ENCODE assay signal across 8 cellular contexts in the genomic region with DNA sequence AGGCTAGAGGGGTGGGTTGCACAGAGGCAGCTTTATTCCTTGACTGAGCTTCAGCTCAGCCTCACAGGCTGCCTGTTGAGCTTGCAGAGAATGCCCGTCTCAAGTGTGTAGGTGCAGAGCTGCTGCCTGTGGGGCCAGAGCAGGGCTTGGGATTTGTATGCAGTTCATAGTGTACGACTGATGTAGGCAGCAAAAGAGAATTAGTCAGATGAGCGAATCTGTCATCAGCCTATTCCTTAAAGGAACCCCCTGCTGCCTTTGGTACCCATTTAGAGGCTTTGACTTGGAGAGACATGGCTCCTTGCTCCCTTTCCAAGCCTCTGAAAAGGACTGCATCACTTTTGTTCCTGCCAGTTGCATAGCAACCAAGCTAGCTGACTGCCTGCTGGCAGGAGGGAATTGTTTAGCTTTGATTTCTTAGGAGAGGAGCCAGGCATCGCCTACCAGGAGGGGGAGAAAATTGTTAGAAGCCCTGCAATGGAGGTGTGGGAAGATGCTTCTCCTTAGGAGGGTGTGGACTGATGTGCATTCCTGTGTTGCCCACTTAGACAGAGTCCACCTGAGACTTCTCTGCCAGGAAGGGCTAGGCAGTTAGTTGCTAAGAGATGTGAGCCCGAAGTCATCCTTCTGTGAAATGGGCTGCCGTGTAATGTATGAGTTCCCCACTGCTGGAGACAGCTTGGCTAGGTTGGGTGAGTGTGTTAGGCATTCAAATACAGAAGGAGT. TPM values are rescaled to one million over a fixed set of nuclear protein-coding genes. Genes with fewer than 3 reads are reported as not detected.
A peak's percentile ranks its signal among the peaks of the same experiment; 100 is the strongest.
DNase-seq lines count a peak whose midpoint lies in the region; ATAC-seq, FAIRE-seq and TF ChIP-seq lines count a peak whose summit lies in the region.

No MANE protein-coding gene starts in this region.

- H3K36me3 Mint-ChIP-seq in T-helper 17 cell (ENCODE audit: low read depth) = no peaks in the 10 kb centered on the region

- FAIRE-seq in GM12891 (lab: Jason Lieb, UNC) = no peak

- peaks cover 17% of the 10 kb centered on the region for H3K4me1 Mint-ChIP-seq in T-helper 17 cell

- no peaks in the 10 kb centered on the region for H3K9me3 ChIP-seq in T-helper 17 cell (ENCODE audit: control insufficient read depth, low read length, poor library complexity, severe bottlenecking)

- ATAC-seq in T-helper 17 cell = no peak
- peak; percentile 40 for ATAC-seq in sciatic nerve
- no peak for ATAC-seq in GM18909 (IDR thresholded peaks at IDR 0.05; ENCODE audit: poor library complexity, unreplicated experiment)

- H3K27me3 Mint-ChIP-seq in T-helper 17 cell = no peaks in the 10 kb centered on the region

- no peak overlapping the region for H3K4me3 Mint-ChIP-seq in T-helper 17 cell

- peak overlapping the region; percentile 37 for H3K27ac Mint-ChIP-seq in T-helper 17 cell

- TF ChIP-seq POLR2A in GM12891 (IDR thresholded peaks at IDR 0.05; ENCODE audit: low read depth, low read length) = no peak

- intact Hi-C loops in head of caudate nucleus (cut with DNase I) = no loop called here
- intact Hi-C loops in sciatic nerve (cut with DNase I) = no loop called here

- DNase-seq in DMS 273 treated with DMSO at 0.1 percent for 48 hours (lab: John Stamatoyannopoulos, UW) = peak; percentile 3
- DNase-seq in T-helper 17 cell = no peak
- peak in 41 of 42 donors; percentile 26 to 92 (median 72) for DNase-seq in head of caudate nucleus
- no peak for DNase-seq in sciatic nerve (ENCODE audit: low spot score)
- DNase-seq in GM12891 (ENCODE audit: insufficient read length, low spot score) = no peak
- no peak for DNase-seq in activated CD4-positive, alpha-beta T cell treated with anti-CD3 and anti-CD28 coated beads for 48 hours
- DNase-seq in CD1c-positive myeloid dendritic cell (ENCODE audit: extremely low spot score) = no peak

TF ChIP-seq in GM12891, 5 proteins besides CTCF, POLR2A, EP300 and RAD21:
- TF ChIP-seq TAF1 (IDR thresholded peaks at IDR 0.05; ENCODE audit: low read depth, low read length) (no peak), SPI1 (IDR thresholded peaks at IDR 0.05; ENCODE audit: low read depth, low read length) (no peak), POLR2AphosphoS5 (IDR thresholded peaks at IDR 0.05; ENCODE audit: low read depth, low read length) (no peak), POU2F2 (IDR thresholded peaks at IDR 0.05; ENCODE audit: low read depth, low read length) (no peak), PAX5 (IDR thresholded peaks at IDR 0.05; ENCODE audit: insufficient read depth, low read length, severe bottlenecking) (no peak)

RNA-seq across cellular contexts. Expression of gene ACO2, which starts 10.9 kb away (rescaled TPM):
- total RNA-seq in T-helper 17 cell (10 to 100 TPM; 77.2 to 81.9 TPM), sciatic nerve (68.0 TPM)
- 86.0 TPM for polyA plus RNA-seq in GM12891 (2012; ENCODE audit: low read depth, missing spikeins)

RNA-seq across cellular contexts. Expression of gene PHF5A, which starts 11.3 kb away (rescaled TPM):
- 10 to 100 TPM; 31.7 to 39.6 TPM for total RNA-seq in T-helper 17 cell
- total RNA-seq in sciatic nerve = 26.9 TPM
- polyA plus RNA-seq in GM12891 (2012; ENCODE audit: low read depth, missing spikeins) = 41.2 TPM

RNA-seq across cellular contexts. Expression of gene TOB2, which starts 33.2 kb away (rescaled TPM):
- 10 to 100 TPM; 30.8 to 44.0 TPM for total RNA-seq in T-helper 17 cell
- total RNA-seq in sciatic nerve = 67.7 TPM
- 10.5 TPM for polyA plus RNA-seq in GM12891 (2012; ENCODE audit: low read depth, missing spikeins)

Comparison
In these comparisons a context has a peak if more than half of its experiments do, and no peak if none do; other contexts are left out.
1. DNase-seq: peak in DMS 273 treated with DMSO at 0.1 percent for 48 hours (single experiment) and head of caudate nucleus (41 of 42); none in T-helper 17 cell (0 of 3), sciatic nerve (single experiment), GM12891 (single experiment), activated CD4-positive, alpha-beta T cell treated with anti-CD3 and anti-CD28 coated beads for 48 hours (single experiment) and CD1c-positive myeloid dendritic cell (single experiment).